2 cellular contexts compared by ENCODE assay signal in the genomic region with DNA sequence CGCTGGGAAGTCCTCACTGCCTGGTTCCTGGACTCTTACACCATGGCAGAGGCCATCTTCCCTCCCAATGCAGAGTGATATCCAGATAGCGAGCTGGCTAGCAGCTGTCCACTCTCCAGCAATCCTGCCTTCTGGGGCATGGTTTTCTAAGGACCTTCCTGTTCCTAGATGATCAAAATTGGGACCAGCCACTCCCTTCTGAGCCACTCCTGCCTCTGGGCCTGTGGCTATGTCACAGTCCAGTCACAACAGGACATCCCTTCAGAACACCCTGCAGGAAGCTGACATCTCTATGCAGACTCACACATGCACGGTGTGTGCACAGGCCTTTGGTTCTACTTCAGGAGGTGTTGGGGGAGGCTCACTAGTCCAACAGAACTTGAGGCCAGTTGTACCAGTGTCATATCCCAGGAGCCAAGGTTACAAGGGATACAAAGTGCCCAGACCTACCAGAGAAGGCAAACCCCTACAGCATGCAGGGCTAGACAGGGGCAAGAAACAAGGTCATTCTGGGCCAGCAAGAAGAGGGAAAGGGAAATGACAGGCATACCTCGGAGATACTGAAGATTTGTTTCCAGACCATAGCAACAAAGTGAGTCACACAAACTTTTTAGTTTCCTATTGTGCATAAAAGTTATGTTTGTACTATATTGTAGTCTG.
TF ChIP-seq lines count a peak whose summit lies in the region.

No MANE protein-coding gene starts in this region.

TF ChIP-seq in endothelial cell of umbilical vein, 7 proteins besides CTCF, POLR2A, EP300 and RAD21:
- no peak for TF ChIP-seq POLR2AphosphoS5 (IDR thresholded peaks at IDR 0.05; ENCODE audit: insufficient read depth, low read depth, low read length)
- peak; percentile 81 for TF ChIP-seq JUN (IDR thresholded peaks at IDR 0.05; ENCODE audit: borderline replicate concordance, insufficient read depth, insufficient read length, low read depth)
- no peak for TF ChIP-seq MYC (IDR thresholded peaks at IDR 0.05; ENCODE audit: low read depth, low read length)
- TF ChIP-seq GATA2 (IDR thresholded peaks at IDR 0.05; ENCODE audit: insufficient read depth, insufficient read length, low read depth, low read length) = peak; percentile 13
- peak; percentile 71 for TF ChIP-seq FOS (IDR thresholded peaks at IDR 0.05; ENCODE audit: borderline replicate concordance, insufficient read depth, low read length)

TF ChIP-seq in HEK293T, 16 proteins besides CTCF, POLR2A, EP300 and RAD21:
- no peak for TF ChIP-seq TARDBP (IDR thresholded peaks at IDR 0.05)
- TF ChIP-seq BHLHE40 (IDR thresholded peaks at IDR 0.05; ENCODE audit: borderline replicate concordance) = no peak
- TF ChIP-seq ELF4 (IDR thresholded peaks at IDR 0.05) = no peak
- TF ChIP-seq FOXA1 (IDR thresholded peaks at IDR 0.05) = no peak
- no peak for TF ChIP-seq L3MBTL2 (conservative IDR thresholded peaks at IDR 0.05)
- TF ChIP-seq SUZ12 (IDR thresholded peaks at IDR 0.05) = no peak
- no peak for TF ChIP-seq NFRKB (IDR thresholded peaks at IDR 0.05)
- no peak for TF ChIP-seq SP1 (IDR thresholded peaks at IDR 0.05)
- no peak for TF ChIP-seq ZNF384 (IDR thresholded peaks at IDR 0.05)
- TF ChIP-seq FOXM1 (IDR thresholded peaks at IDR 0.05; ENCODE audit: borderline replicate concordance) = no peak
- no peak for TF ChIP-seq ARNT (IDR thresholded peaks at IDR 0.05)
- TF ChIP-seq, protein P1, sequence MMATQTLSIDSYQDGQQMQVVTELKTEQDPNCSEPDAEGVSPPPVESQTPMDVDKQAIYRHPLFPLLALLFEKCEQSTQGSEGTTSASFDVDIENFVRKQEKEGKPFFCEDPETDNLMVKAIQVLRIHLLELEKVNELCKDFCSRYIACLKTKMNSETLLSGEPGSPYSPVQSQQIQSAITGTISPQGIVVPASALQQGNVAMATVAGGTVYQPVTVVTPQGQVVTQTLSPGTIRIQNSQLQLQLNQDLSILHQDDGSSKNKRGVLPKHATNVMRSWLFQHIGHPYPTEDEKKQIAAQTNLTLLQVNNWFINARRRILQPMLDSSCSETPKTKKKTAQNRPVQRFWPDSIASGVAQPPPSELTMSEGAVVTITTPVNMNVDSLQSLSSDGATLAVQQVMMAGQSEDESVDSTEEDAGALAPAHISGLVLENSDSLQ (IDR thresholded peaks at IDR 0.05) = no peak
- TF ChIP-seq LEF1 (IDR thresholded peaks at IDR 0.05; ENCODE audit: borderline replicate concordance) = no peak
- no peak for TF ChIP-seq HDGF (IDR thresholded peaks at IDR 0.05; ENCODE audit: borderline replicate concordance)
- TF ChIP-seq CTBP1 (IDR thresholded peaks at IDR 0.05; ENCODE audit: borderline replicate concordance) = no peak
- no peak for TF ChIP-seq FOXK2 (IDR thresholded peaks at IDR 0.05)
TF ChIP-seq in HEK293T: peak in this region for 0.
